9 cellular contexts compared by ENCODE assay signal in genomic region chr19:38735257-38735686, GRCh38. TPM values are rescaled to one million over a fixed set of nuclear protein-coding genes. Genes with fewer than 3 reads are reported as not detected.
DNase-seq lines count a peak whose midpoint lies in the region; ATAC-seq, FAIRE-seq and TF ChIP-seq lines count a peak whose summit lies in the region.
"Had no signal": no experiment of that assay in that cellular context is flagged by ENCODE, and none has a peak within 500 bp of the region (broad histone marks: within the 10 kb centered on the region; RNA-seq: fewer than 3 reads in every experiment).

No MANE protein-coding gene starts in this region.

- ATAC-seq in left lung (no peak), upper lobe of left lung (ENCODE audit: low FRiP score in 2 of 2) (no peak), HG03457 (IDR thresholded peaks at IDR 0.05; ENCODE audit: unreplicated experiment) (no peak)

- BruUV-seq in Caco-2 (replicated peaks; lab: Mats Ljungman, UMichigan), result no TSS peak

- CTCF ChIA-PET in Caco-2 (lab: Charles Lee), result no interaction called here

- 21 to 40% methylated on average over 6 to 7 of the region's 18 CpGs for WGBS in upper lobe of left lung, 2 donors

- DNase-seq in Caco-2, result peak in 1 of 2 experiments; percentile 59
- DNase-seq in NCI-H2227 (lab: John Stamatoyannopoulos, UW; ENCODE audit: unreplicated experiment), result peak; percentile 91
- no peak for DNase-seq in astrocyte (ENCODE audit: low read depth)
- DNase-seq in left lung, result no peak
- DNase-seq in upper lobe of left lung, result peak in 1 of 2 donors; percentile 77
- DNase-seq in GF-D8 (lab: John Stamatoyannopoulos, UW), result no peak
- no peak for DNase-seq in SK-N-DZ (ENCODE audit: low spot score)

- H3K9ac ChIP-seq in astrocyte (ENCODE audit: low read length), result no peak overlapping the region

- TF ChIP-seq POLR2A in upper lobe of left lung (IDR thresholded peaks at IDR 0.05), result no peak

- no peaks in the 10 kb centered on the region for H3K9me3 Mint-ChIP-seq in Caco-2 (ENCODE audit: unreplicated experiment)
- H3K9me3 Mint-ChIP-seq in astrocyte (ENCODE audit: unreplicated experiment), result peaks cover 4% of the 10 kb centered on the region

- no peak for TF ChIP-seq EP300 in upper lobe of left lung (IDR thresholded peaks at IDR 0.05)

- H3K4me2 ChIP-seq in astrocyte (ENCODE audit: low read length), result peak overlapping the region; percentile 64

- H3K4me1 ChIP-seq in Caco-2 (peaks cover 24% of the 10 kb centered on the region), astrocyte (ENCODE audit: insufficient read depth, low read length) (peaks cover 24% of the 10 kb centered on the region), left lung (peaks cover 0 to 48% of the 10 kb centered on the region in 2 donors), upper lobe of left lung (peaks cover 33 to 63% (median 48%) of the 10 kb centered on the region in 4 donors)

- H3K4me3 ChIP-seq in Caco-2 (ENCODE audit: low read depth, low read length) (no peak overlapping the region), astrocyte (ENCODE audit: insufficient read depth, low read depth, low read length) (no peak overlapping the region), left lung (no peak overlapping the region), upper lobe of left lung (peak overlapping the region in 3 of 4 donors; percentile 16 to 29 (median 20))

- H3K36me3 ChIP-seq in Caco-2 (ENCODE audit: control insufficient read depth, insufficient read depth, low read length) (peaks cover 5% of the 10 kb centered on the region), astrocyte (ENCODE audit: insufficient read depth, low read length) (peaks cover 17% of the 10 kb centered on the region), left lung (peaks cover 0 to 20% of the 10 kb centered on the region in 2 donors), upper lobe of left lung (peaks cover 0 to 20% (median 13%) of the 10 kb centered on the region in 4 donors)

- no peak overlapping the region for H2AFZ ChIP-seq in astrocyte (ENCODE audit: low read depth, low read length)

- intact Hi-C loops in Caco-2 (cut with micrococcal nuclease; ENCODE audit: unreplicated experiment) (loop anchor here (5.0 to 10.0 kb wide), 2 partner anchors 102 to 190 kb away; no protein-coding TSS in a partner anchor), left lung (cut with DNase I) (no loop called here)

- peaks cover 5% of the 10 kb centered on the region for H3K79me2 ChIP-seq in astrocyte (ENCODE audit: insufficient read depth, low read length)

- H3K9me3 ChIP-seq in Caco-2 (no peaks in the 10 kb centered on the region), astrocyte (ENCODE audit: insufficient read depth, low read depth, low read length) (no peaks in the 10 kb centered on the region), left lung (no peaks in the 10 kb centered on the region), upper lobe of left lung (no peaks in the 10 kb centered on the region)

- TF ChIP-seq CTCF in Caco-2 (IDR thresholded peaks at IDR 0.05; ENCODE audit: insufficient read depth in 1 of 2, low read depth in 1 of 2, low read length in 1 of 2, severe bottlenecking in 1 of 2, unreplicated experiment in 1 of 2) (no peak), astrocyte (IDR thresholded peaks at IDR 0.05; ENCODE audit: insufficient read depth, low read depth, low read length) (no peak), left lung (IDR thresholded peaks at IDR 0.05) (no peak), upper lobe of left lung (IDR thresholded peaks at IDR 0.05) (no peak)

- H3K36me3 Mint-ChIP-seq in Caco-2 (ENCODE audit: insufficient read depth, unreplicated experiment), result peaks cover 73% of the 10 kb centered on the region
- H3K36me3 Mint-ChIP-seq in astrocyte (ENCODE audit: low read depth, unreplicated experiment), result peaks cover 13% of the 10 kb centered on the region

- no peaks in the 10 kb centered on the region for H3K27me3 ChIP-seq in Caco-2 (replicated peaks; ENCODE audit: control insufficient read depth, insufficient read depth, low read length)
- H3K27me3 ChIP-seq in astrocyte (ENCODE audit: insufficient read depth, low read length), result no peaks in the 10 kb centered on the region
- H3K27me3 ChIP-seq in left lung, result peaks cover 0 to 20% of the 10 kb centered on the region in 2 donors
- H3K27me3 ChIP-seq in upper lobe of left lung, result no peaks in the 10 kb centered on the region

- peaks cover 23% of the 10 kb centered on the region for H3K4me1 Mint-ChIP-seq in Caco-2 (ENCODE audit: low read depth, unreplicated experiment)
- peaks cover 1% of the 10 kb centered on the region for H3K4me1 Mint-ChIP-seq in astrocyte (ENCODE audit: low read depth, unreplicated experiment)

- no peak for FAIRE-seq in astrocyte (lab: Jason Lieb, UNC)
- FAIRE-seq: colon had no signal

- no peak overlapping the region for H3K27ac ChIP-seq in astrocyte (ENCODE audit: low read depth, low read length)
- H3K27ac ChIP-seq in left lung, result peak overlapping the region; percentile 37 to 70
- peak overlapping the region; percentile 59 to 89 (median 84) for H3K27ac ChIP-seq in upper lobe of left lung

- H3K27ac Mint-ChIP-seq in Caco-2 (ENCODE audit: unreplicated experiment) (peak overlapping the region; percentile 88), astrocyte (ENCODE audit: unreplicated experiment) (peak overlapping the region; percentile 26)

- POLR2A ChIA-PET in Caco-2 (lab: Charles Lee), result interaction anchor here (0.8 kb wide), 1 partner anchor 84 kb away, joined by 4 read pairs; no protein-coding TSS in a partner anchor

- no peaks in the 10 kb centered on the region for H3K27me3 Mint-ChIP-seq in Caco-2 (ENCODE audit: insufficient read depth, unreplicated experiment)
- peaks cover 5% of the 10 kb centered on the region for H3K27me3 Mint-ChIP-seq in astrocyte (ENCODE audit: low read depth, unreplicated experiment)

- H3K4me3 Mint-ChIP-seq in Caco-2 (ENCODE audit: unreplicated experiment) (peak overlapping the region; percentile 74), astrocyte (ENCODE audit: unreplicated experiment) (peak overlapping the region; percentile 11)

- H4K20me1 ChIP-seq in astrocyte (ENCODE audit: insufficient read depth, low read length), result peaks cover 45% of the 10 kb centered on the region

RNA-seq across cellular contexts. Expression of gene CAPN12, which starts 9.0 kb away (rescaled TPM):
- total RNA-seq in Caco-2 (2022), result 8.8 and 11.0 TPM in 2 replicates
- 4.6 and 6.0 TPM in 2 replicates for total RNA-seq in astrocyte
- total RNA-seq in left lung, result 1 to 10 TPM; 1.7 to 4.5 TPM
- 10 to 100 TPM in 3 of 6 donors, 1 to 10 TPM in 3; 5.2 to 93.2 (median 11.1) TPM for total RNA-seq in upper lobe of left lung
- polyA plus RNA-seq in SK-N-DZ (2014; cell fraction: cytosol; rRNA removed), result 0.37 and 0.42 TPM in 2 replicates
- 1.6 and 3.9 TPM in 2 replicates for polyA plus RNA-seq in SK-N-DZ (2014; cell fraction: nucleus; rRNA removed)

RNA-seq across cellular contexts. Expression of gene LGALS7, which starts 38.0 kb away (rescaled TPM):
- total RNA-seq in Caco-2 (2022), result not detected in 2 replicates
- total RNA-seq in astrocyte, result not detected in 2 replicates
- total RNA-seq in left lung, result 1 to 10 TPM in 1 of 2 donors, not detected in 1; 1.4 TPM
- not detected for total RNA-seq in upper lobe of left lung
- not detected in 2 replicates for polyA plus RNA-seq in SK-N-DZ (2014; cell fraction: cytosol; rRNA removed)
- polyA plus RNA-seq in SK-N-DZ (2014; cell fraction: nucleus; rRNA removed), result not detected in 2 replicates

RNA-seq across cellular contexts. Expression of gene LGALS7B, which starts 53.7 kb away (rescaled TPM):
- total RNA-seq in Caco-2 (2022), result not detected in 2 replicates
- total RNA-seq in astrocyte, result not detected in 2 replicates
- not detected for total RNA-seq in left lung
- 10 to 100 TPM in 1 of 6 donors, not detected in 5; 12.4 TPM for total RNA-seq in upper lobe of left lung
- polyA plus RNA-seq in SK-N-DZ (2014; cell fraction: cytosol; rRNA removed), result 3.8 TPM in 1 of 2 replicates, not detected in the other
- polyA plus RNA-seq in SK-N-DZ (2014; cell fraction: nucleus; rRNA removed), result not detected in 2 replicates

Comparison
In these comparisons a context has a peak if more than half of its experiments do, and no peak if none do; other contexts are left out.
1. H3K4me3 ChIP-seq: peak in upper lobe of left lung (3 of 4); none in Caco-2 (single experiment), astrocyte (single experiment) and left lung (0 of 2).